Comparison of ENCODE assay signal across 8 cellular contexts in genomic region chr16:89793092-89793491, GRCh38. TPM values are rescaled to one million over a fixed set of nuclear protein-coding genes. Genes with fewer than 3 reads are reported as not detected.
DNase-seq lines count a peak whose midpoint lies in the region; ATAC-seq and TF ChIP-seq lines count a peak whose summit lies in the region.
"Not testable (repeated sequence)": the region's sequence is repeated elsewhere in the genome, so short reads cannot be mapped to it uniquely, and the experiment has no call there.

No MANE protein-coding gene starts in this region.

- 59% methylated on average over 12 of the region's 12 CpGs for WGBS in smooth muscle cell (ENCODE audit: low lambda C conversion rate)
- 23 to 53% methylated on average over 12 of the region's 12 CpGs for WGBS in testis, 2 donors

- peaks cover 93% of the 10 kb centered on the region for H3K36me3 ChIP-seq in DND-41 (ENCODE audit: insufficient read depth, low read length)
- H3K36me3 ChIP-seq in OCI-LY1 (ENCODE audit: insufficient read depth, low read length) = peaks cover 91% of the 10 kb centered on the region
- H3K36me3 ChIP-seq in smooth muscle cell (ENCODE audit: low read depth); testis (ENCODE audit: low read depth, missing control alignments): not testable (repeated sequence)

- H3K4me1 ChIP-seq in DND-41 (ENCODE audit: insufficient read depth, low read length); OCI-LY1 (ENCODE audit: insufficient read depth, low read length, severe bottlenecking); smooth muscle cell (ENCODE audit: low read depth); testis: not testable (repeated sequence)

- H3K9me2 ChIP-seq in OCI-LY1 (ENCODE audit: low read depth, low read length) = not testable (repeated sequence)

- H3K27me3 ChIP-seq in DND-41 (ENCODE audit: insufficient read depth, low read length, poor library complexity); OCI-LY1 (ENCODE audit: insufficient read depth, low read length); smooth muscle cell (ENCODE audit: low read depth); testis: not testable (repeated sequence)

- in situ Hi-C loops in astrocyte of the cerebellum (cut with HindIII; ENCODE audit: low sequenced_read_pairs) = not testable (repeated sequence)

- peak; percentile 41 for TF ChIP-seq CTCF in DND-41 (IDR thresholded peaks at IDR 0.05; ENCODE audit: borderline replicate concordance, extremely low read depth, low read length, poor library complexity, severe bottlenecking)
- TF ChIP-seq CTCF in OCI-LY1 (IDR thresholded peaks at IDR 0.05; ENCODE audit: low read length) = peak; percentile 24; the same call in 1 of the 2 replicates
- peak; percentile 64 for TF ChIP-seq CTCF in astrocyte of the cerebellum (IDR thresholded peaks at IDR 0.05; ENCODE audit: low read depth, low read length, missing control alignments)
- TF ChIP-seq CTCF in fibroblast of villous mesenchyme (IDR thresholded peaks at IDR 0.05; ENCODE audit: insufficient read depth, low read depth, low read length) = peak; percentile 63
- TF ChIP-seq CTCF in smooth muscle cell (IDR thresholded peaks at IDR 0.05; ENCODE audit: borderline replicate concordance, insufficient read depth, poor library complexity, severe bottlenecking) = peak; percentile 61
- TF ChIP-seq CTCF in testis (IDR thresholded peaks at IDR 0.05) = peak; percentile 20 to 64 (median 47)

- not testable (repeated sequence) for H3F3A ChIP-seq in OCI-LY1 (ENCODE audit: insufficient read depth, low read length); smooth muscle cell (ENCODE audit: low read depth)

- not testable (repeated sequence) for H2AFZ ChIP-seq in DND-41 (ENCODE audit: low read depth, low read length); OCI-LY1 (ENCODE audit: low read length); smooth muscle cell (ENCODE audit: low read depth)

- H3K4me3 ChIP-seq in DND-41 (ENCODE audit: low read depth in 1 of 2, low read length in 2 of 2); OCI-LY1 (ENCODE audit: low read depth, low read length, poor library complexity, severe bottlenecking); astrocyte of the cerebellum (ENCODE audit: low read depth, low read length); fibroblast of villous mesenchyme (ENCODE audit: low read depth, low read length); smooth muscle cell; testis: not testable (repeated sequence)

- not testable (repeated sequence) for H3K9ac ChIP-seq in DND-41 (ENCODE audit: low read depth, low read length); OCI-LY1 (ENCODE audit: low read length); smooth muscle cell (ENCODE audit: low read depth)

- not testable (repeated sequence) for H3K27ac ChIP-seq in DND-41 (ENCODE audit: low read length); OCI-LY1 (ENCODE audit: low read depth, low read length, poor library complexity, severe bottlenecking); smooth muscle cell (ENCODE audit: low read depth); testis

- DNase-seq in DND-41; astrocyte of the cerebellum (ENCODE audit: low read depth); smooth muscle cell (lab: John Stamatoyannopoulos, UW; ENCODE audit: unreplicated experiment): not testable (repeated sequence)
- peak; percentile 53 to 60 for DNase-seq in activated CD4-positive, alpha-beta T cell treated with anti-CD3 and anti-CD28 coated beads, Interleukin-2, amount 50 U/mL, for 48 hours
- DNase-seq in fibroblast of villous mesenchyme (ENCODE audit: low read depth) = peak; percentile 29
- DNase-seq in medulla oblongata (ENCODE audit: extremely low spot score) = peak; percentile 53
- peak; percentile 78 for DNase-seq in testis

- H3K4me2 ChIP-seq in DND-41 (ENCODE audit: insufficient read depth, low read length); OCI-LY1 (ENCODE audit: low read length); smooth muscle cell: not testable (repeated sequence)

- peaks cover 20% of the 10 kb centered on the region; the same call in 1 of the 2 replicates for H4K20me1 ChIP-seq in DND-41 (ENCODE audit: insufficient read depth, low read length)
- not testable (repeated sequence) for H4K20me1 ChIP-seq in OCI-LY1 (ENCODE audit: insufficient read depth, low read length); smooth muscle cell (ENCODE audit: low read depth)

- H3K9me3 ChIP-seq in DND-41 (ENCODE audit: insufficient read depth, low read length, severe bottlenecking); OCI-LY1 (ENCODE audit: low read length); smooth muscle cell (replicated peaks; ENCODE audit: low read depth); testis: not testable (repeated sequence)

- not testable (repeated sequence) for ATAC-seq in DND-41 (ENCODE audit: insufficient read depth, low read depth)

- intact Hi-C loops in testis (cut with DNase I; ENCODE audit: low total_unique reads) = not testable (repeated sequence)

- TF ChIP-seq POLR2A in testis (IDR thresholded peaks at IDR 0.05) = not testable (repeated sequence)

- peaks cover 31% of the 10 kb centered on the region for H3K79me2 ChIP-seq in DND-41 (ENCODE audit: insufficient read depth, low read length)
- H3K79me2 ChIP-seq in OCI-LY1 (ENCODE audit: insufficient read depth, low read length); smooth muscle cell (ENCODE audit: low read depth): not testable (repeated sequence)

RNA-seq across cellular contexts. Expression of gene FANCA, which starts 23.4 kb away (rescaled TPM):
- total RNA-seq in fibroblast of villous mesenchyme (21.9 and 22.0 TPM in 2 replicates), smooth muscle cell (6.0 and 17.7 TPM in 2 replicates), testis (100 to 1,000 TPM in 1 of 2 donors, 10 to 100 TPM in 1; 73.2 to 112 TPM)
- polyA plus RNA-seq in smooth muscle cell (13.1 and 16.7 TPM in 2 replicates), testis (ENCODE audit: insufficient read depth, low read depth, low replicate concordance) (48.1 TPM)

RNA-seq across cellular contexts. Expression of gene SPIRE2, which starts 35.2 kb away (rescaled TPM):
- total RNA-seq in fibroblast of villous mesenchyme (3.5 and 3.9 TPM in 2 replicates), smooth muscle cell (1.1 and 1.4 TPM in 2 replicates), testis (10 to 100 TPM; 20.9 to 31.3 TPM)
- polyA plus RNA-seq in smooth muscle cell (1.1 and 2.2 TPM in 2 replicates), testis (ENCODE audit: insufficient read depth, low read depth, low replicate concordance) (11.5 TPM)
